ENCODE assay signal across 1 cellular context in genomic region chr22:43004362-43005035, GRCh38.
TF ChIP-seq lines count a peak whose summit lies in the region.

No MANE protein-coding gene starts in this region.

TF ChIP-seq in HepG2, 621 proteins besides CTCF, POLR2A, EP300 and RAD21 (continued from another document and continues in another):
- TF ChIP-seq MTF1 (CRISPR knock-in tag; IDR thresholded peaks at IDR 0.05): no peak
- peak; percentile 79 for TF ChIP-seq ZNF263 (CRISPR knock-in tag; IDR thresholded peaks at IDR 0.05)
- TF ChIP-seq, protein P1, sequence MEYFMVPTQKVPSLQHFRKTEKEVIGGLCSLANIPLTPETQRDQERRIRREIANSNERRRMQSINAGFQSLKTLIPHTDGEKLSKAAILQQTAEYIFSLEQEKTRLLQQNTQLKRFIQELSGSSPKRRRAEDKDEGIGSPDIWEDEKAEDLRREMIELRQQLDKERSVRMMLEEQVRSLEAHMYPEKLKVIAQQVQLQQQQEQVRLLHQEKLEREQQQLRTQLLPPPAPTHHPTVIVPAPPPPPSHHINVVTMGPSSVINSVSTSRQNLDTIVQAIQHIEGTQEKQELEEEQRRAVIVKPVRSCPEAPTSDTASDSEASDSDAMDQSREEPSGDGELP (IDR thresholded peaks at IDR 0.05; ENCODE audit: borderline replicate concordance, low read depth): no peak
- TF ChIP-seq ZBTB4 (CRISPR knock-in tag; IDR thresholded peaks at IDR 0.05; ENCODE audit: borderline replicate concordance): 0 out of 2 replicates have a peak, but pooled peaks have one; percentile 35
- TF ChIP-seq ZNF282 (IDR thresholded peaks at IDR 0.05; ENCODE audit: partially characterized antibody): no peak
- no peak for TF ChIP-seq KLF15 (CRISPR knock-in tag; IDR thresholded peaks at IDR 0.05; ENCODE audit: borderline replicate concordance)
- no peak for TF ChIP-seq PRDM10 (CRISPR knock-in tag; IDR thresholded peaks at IDR 0.05; ENCODE audit: low read depth)
- no peak for TF ChIP-seq RFX1 (IDR thresholded peaks at IDR 0.05)
- no peak for TF ChIP-seq HDAC6 (IDR thresholded peaks at IDR 0.05; ENCODE audit: low read depth, low read length)
- no peak for TF ChIP-seq KDM2A (CRISPR knock-in tag; IDR thresholded peaks at IDR 0.05; ENCODE audit: borderline replicate concordance, low read depth)
- TF ChIP-seq MTA1 (CRISPR knock-in tag; IDR thresholded peaks at IDR 0.05; ENCODE audit: borderline replicate concordance): no peak
- no peak for TF ChIP-seq GATA4 (IDR thresholded peaks at IDR 0.05; ENCODE audit: borderline replicate concordance, low read depth)
- TF ChIP-seq, protein P2, sequence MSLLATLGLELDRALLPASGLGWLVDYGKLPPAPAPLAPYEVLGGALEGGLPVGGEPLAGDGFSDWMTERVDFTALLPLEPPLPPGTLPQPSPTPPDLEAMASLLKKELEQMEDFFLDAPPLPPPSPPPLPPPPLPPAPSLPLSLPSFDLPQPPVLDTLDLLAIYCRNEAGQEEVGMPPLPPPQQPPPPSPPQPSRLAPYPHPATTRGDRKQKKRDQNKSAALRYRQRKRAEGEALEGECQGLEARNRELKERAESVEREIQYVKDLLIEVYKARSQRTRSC (CRISPR knock-in tag; IDR thresholded peaks at IDR 0.05; ENCODE audit: low read depth): no peak
- TF ChIP-seq ZSCAN30 (CRISPR knock-in tag; IDR thresholded peaks at IDR 0.05): no peak
- TF ChIP-seq NFYC (CRISPR knock-in tag; IDR thresholded peaks at IDR 0.05): peak; percentile 18; the same call in 1 of the 2 replicates
- 0 out of 2 replicates have a peak, but pooled peaks have one; percentile 30 for TF ChIP-seq KDM5B (CRISPR knock-in tag; IDR thresholded peaks at IDR 0.05; ENCODE audit: borderline replicate concordance)
- TF ChIP-seq POLR2AphosphoS5 (IDR thresholded peaks at IDR 0.05; ENCODE audit: low read depth, low read length): no peak
- TF ChIP-seq TAF15 (IDR thresholded peaks at IDR 0.05; ENCODE audit: low read depth, low read length, poor library complexity, severe bottlenecking): no peak
- TF ChIP-seq ZFP36 (IDR thresholded peaks at IDR 0.05; ENCODE audit: borderline replicate concordance, low read depth, low read length, partially characterized antibody): no peak
- TF ChIP-seq U2AF2 (IDR thresholded peaks at IDR 0.05; ENCODE audit: low read depth, low read length): no peak
- no peak; the same call in 1 of the 2 replicates for TF ChIP-seq GATAD2A (CRISPR knock-in tag; IDR thresholded peaks at IDR 0.05)
- TF ChIP-seq, protein P3, sequence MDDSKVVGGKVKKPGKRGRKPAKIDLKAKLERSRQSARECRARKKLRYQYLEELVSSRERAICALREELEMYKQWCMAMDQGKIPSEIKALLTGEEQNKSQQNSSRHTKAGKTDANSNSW (CRISPR knock-in tag; IDR thresholded peaks at IDR 0.05; ENCODE audit: borderline replicate concordance): no peak
- no peak for TF ChIP-seq AHR (CRISPR knock-in tag; IDR thresholded peaks at IDR 0.05)
- TF ChIP-seq TSC22D2 (CRISPR knock-in tag; IDR thresholded peaks at IDR 0.05; ENCODE audit: borderline replicate concordance): no peak
- no peak for TF ChIP-seq NCOA2 (CRISPR knock-in tag; IDR thresholded peaks at IDR 0.05)
- no peak for TF ChIP-seq IRX3 (CRISPR knock-in tag; IDR thresholded peaks at IDR 0.05; ENCODE audit: borderline replicate concordance, low read depth)
- TF ChIP-seq ZNF83 (CRISPR knock-in tag; IDR thresholded peaks at IDR 0.05; ENCODE audit: borderline replicate concordance): no peak
- no peak for TF ChIP-seq STAT6 (CRISPR knock-in tag; IDR thresholded peaks at IDR 0.05; ENCODE audit: borderline replicate concordance)
- TF ChIP-seq ZNF816 (CRISPR knock-in tag; IDR thresholded peaks at IDR 0.05; ENCODE audit: borderline replicate concordance): no peak
- peak; percentile 43; the same call in 1 of the 2 replicates for TF ChIP-seq MYC (CRISPR knock-in tag; IDR thresholded peaks at IDR 0.05; ENCODE audit: borderline replicate concordance)
- TF ChIP-seq THYN1 (CRISPR knock-in tag; IDR thresholded peaks at IDR 0.05; ENCODE audit: borderline replicate concordance, low read depth): no peak
- TF ChIP-seq WIZ (CRISPR knock-in tag; IDR thresholded peaks at IDR 0.05): no peak
- TF ChIP-seq SNAPC2 (CRISPR knock-in tag; IDR thresholded peaks at IDR 0.05): no peak
- no peak for TF ChIP-seq SOX5 (CRISPR knock-in tag; IDR thresholded peaks at IDR 0.05; ENCODE audit: borderline replicate concordance)
- TF ChIP-seq TCF7L2 (IDR thresholded peaks at IDR 0.05; ENCODE audit: low read depth, low read length): no peak
- TF ChIP-seq DMTF1 (CRISPR knock-in tag; IDR thresholded peaks at IDR 0.05): no peak
- no peak for TF ChIP-seq NFE2 (CRISPR knock-in tag; IDR thresholded peaks at IDR 0.05)
- no peak for TF ChIP-seq ZFP90 (CRISPR knock-in tag; IDR thresholded peaks at IDR 0.05; ENCODE audit: borderline replicate concordance)
- TF ChIP-seq NFE2L2 (IDR thresholded peaks at IDR 0.05; ENCODE audit: low read length): no peak
- no peak for TF ChIP-seq ZNF891 (CRISPR knock-in tag; IDR thresholded peaks at IDR 0.05)
- TF ChIP-seq HOXA3 (CRISPR knock-in tag; IDR thresholded peaks at IDR 0.05): no peak
- TF ChIP-seq ZMAT3 (CRISPR knock-in tag; conservative IDR thresholded peaks at IDR 0.05): no peak
- no peak for TF ChIP-seq MLLT10 (CRISPR knock-in tag; IDR thresholded peaks at IDR 0.05)
- TF ChIP-seq ZNF446 (CRISPR knock-in tag; IDR thresholded peaks at IDR 0.05): no peak
- TF ChIP-seq HNRNPL (IDR thresholded peaks at IDR 0.05; ENCODE audit: low read depth, low read length): no peak
- TF ChIP-seq, protein P4, sequence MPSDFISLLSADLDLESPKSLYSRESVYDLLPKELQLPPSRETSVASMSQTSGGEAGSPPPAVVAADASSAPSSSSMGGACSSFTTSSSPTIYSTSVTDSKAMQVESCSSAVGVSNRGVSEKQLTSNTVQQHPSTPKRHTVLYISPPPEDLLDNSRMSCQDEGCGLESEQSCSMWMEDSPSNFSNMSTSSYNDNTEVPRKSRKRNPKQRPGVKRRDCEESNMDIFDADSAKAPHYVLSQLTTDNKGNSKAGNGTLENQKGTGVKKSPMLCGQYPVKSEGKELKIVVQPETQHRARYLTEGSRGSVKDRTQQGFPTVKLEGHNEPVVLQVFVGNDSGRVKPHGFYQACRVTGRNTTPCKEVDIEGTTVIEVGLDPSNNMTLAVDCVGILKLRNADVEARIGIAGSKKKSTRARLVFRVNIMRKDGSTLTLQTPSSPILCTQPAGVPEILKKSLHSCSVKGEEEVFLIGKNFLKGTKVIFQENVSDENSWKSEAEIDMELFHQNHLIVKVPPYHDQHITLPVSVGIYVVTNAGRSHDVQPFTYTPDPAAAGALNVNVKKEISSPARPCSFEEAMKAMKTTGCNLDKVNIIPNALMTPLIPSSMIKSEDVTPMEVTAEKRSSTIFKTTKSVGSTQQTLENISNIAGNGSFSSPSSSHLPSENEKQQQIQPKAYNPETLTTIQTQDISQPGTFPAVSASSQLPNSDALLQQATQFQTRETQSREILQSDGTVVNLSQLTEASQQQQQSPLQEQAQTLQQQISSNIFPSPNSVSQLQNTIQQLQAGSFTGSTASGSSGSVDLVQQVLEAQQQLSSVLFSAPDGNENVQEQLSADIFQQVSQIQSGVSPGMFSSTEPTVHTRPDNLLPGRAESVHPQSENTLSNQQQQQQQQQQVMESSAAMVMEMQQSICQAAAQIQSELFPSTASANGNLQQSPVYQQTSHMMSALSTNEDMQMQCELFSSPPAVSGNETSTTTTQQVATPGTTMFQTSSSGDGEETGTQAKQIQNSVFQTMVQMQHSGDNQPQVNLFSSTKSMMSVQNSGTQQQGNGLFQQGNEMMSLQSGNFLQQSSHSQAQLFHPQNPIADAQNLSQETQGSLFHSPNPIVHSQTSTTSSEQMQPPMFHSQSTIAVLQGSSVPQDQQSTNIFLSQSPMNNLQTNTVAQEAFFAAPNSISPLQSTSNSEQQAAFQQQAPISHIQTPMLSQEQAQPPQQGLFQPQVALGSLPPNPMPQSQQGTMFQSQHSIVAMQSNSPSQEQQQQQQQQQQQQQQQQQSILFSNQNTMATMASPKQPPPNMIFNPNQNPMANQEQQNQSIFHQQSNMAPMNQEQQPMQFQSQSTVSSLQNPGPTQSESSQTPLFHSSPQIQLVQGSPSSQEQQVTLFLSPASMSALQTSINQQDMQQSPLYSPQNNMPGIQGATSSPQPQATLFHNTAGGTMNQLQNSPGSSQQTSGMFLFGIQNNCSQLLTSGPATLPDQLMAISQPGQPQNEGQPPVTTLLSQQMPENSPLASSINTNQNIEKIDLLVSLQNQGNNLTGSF (CRISPR knock-in tag; IDR thresholded peaks at IDR 0.05): no peak
- no peak for TF ChIP-seq ARNT (IDR thresholded peaks at IDR 0.05)
- TF ChIP-seq ISX (CRISPR knock-in tag; conservative IDR thresholded peaks at IDR 0.05): no peak
- no peak for TF ChIP-seq ZSCAN12 (CRISPR knock-in tag; IDR thresholded peaks at IDR 0.05)
